1 cellular context compared by ENCODE assay signal in the genomic region with DNA sequence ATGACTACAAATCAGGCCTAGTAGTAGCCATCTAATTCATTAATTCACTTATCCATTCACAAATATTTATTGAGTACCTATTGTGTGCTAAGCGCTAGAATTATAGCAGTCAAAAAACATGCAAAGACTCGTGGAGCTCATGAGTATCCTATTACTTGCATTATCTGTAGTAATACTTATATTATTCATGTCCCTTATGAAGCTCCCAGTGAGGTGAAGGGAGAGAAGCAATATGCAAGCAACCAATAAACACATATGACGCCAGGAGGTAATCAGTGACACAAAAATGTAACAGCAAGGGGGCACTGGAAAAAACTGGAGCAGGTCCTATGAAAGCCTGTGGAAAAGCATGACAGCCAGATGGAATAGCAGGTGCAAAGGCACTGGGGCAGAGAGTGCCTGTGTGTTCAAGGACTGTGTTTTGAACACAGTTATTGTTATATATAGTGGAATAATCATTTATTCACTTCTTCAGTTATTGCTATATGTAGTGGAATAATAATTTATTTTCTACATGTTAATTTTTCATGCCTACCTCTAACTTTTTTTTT.
TF ChIP-seq lines count a peak whose summit lies in the region.

No MANE protein-coding gene starts in this region.

TF ChIP-seq in K562, 482 proteins besides CTCF, POLR2A, EP300 and RAD21:
- TF ChIP-seq, protein P1, sequence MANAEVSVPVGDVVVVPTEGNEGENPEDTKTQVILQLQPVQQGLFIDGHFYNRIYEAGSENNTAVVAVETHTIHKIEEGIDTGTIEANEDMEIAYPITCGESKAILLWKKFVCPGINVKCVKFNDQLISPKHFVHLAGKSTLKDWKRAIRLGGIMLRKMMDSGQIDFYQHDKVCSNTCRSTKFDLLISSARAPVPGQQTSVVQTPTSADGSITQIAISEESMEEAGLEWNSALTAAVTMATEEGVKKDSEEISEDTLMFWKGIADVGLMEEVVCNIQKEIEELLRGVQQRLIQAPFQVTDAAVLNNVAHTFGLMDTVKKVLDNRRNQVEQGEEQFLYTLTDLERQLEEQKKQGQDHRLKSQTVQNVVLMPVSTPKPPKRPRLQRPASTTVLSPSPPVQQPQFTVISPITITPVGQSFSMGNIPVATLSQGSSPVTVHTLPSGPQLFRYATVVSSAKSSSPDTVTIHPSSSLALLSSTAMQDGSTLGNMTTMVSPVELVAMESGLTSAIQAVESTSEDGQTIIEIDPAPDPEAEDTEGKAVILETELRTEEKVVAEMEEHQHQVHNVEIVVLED (CRISPR knock-in tag; IDR thresholded peaks at IDR 0.05) = no peak
- no peak for TF ChIP-seq PPARD (CRISPR knock-in tag; IDR thresholded peaks at IDR 0.05)
- peak; percentile 33 to 52; a peak in 2 of 4 replicates for TF ChIP-seq KDM1A (IDR thresholded peaks at IDR 0.05)
- TF ChIP-seq ZBTB12 (CRISPR knock-in tag; IDR thresholded peaks at IDR 0.05) = no peak
- TF ChIP-seq PHF8 (IDR thresholded peaks at IDR 0.05; ENCODE audit: borderline replicate concordance, low read length) = no peak
- peak; percentile 99 for TF ChIP-seq RBM25 (IDR thresholded peaks at IDR 0.05; ENCODE audit: low read depth, low read length, severe bottlenecking)
- TF ChIP-seq RBBP5 (IDR thresholded peaks at IDR 0.05; ENCODE audit: borderline replicate concordance, insufficient read depth, low read length, poor library complexity, severe bottlenecking) = no peak
- peak in 1 of 2 experiments; percentile 52; a peak in 1 of 4 replicates for TF ChIP-seq RCOR1 (IDR thresholded peaks at IDR 0.05; ENCODE audit: borderline replicate concordance in 1 of 2, low read depth in 2 of 2, low read length in 2 of 2)
- TF ChIP-seq, protein P2, sequence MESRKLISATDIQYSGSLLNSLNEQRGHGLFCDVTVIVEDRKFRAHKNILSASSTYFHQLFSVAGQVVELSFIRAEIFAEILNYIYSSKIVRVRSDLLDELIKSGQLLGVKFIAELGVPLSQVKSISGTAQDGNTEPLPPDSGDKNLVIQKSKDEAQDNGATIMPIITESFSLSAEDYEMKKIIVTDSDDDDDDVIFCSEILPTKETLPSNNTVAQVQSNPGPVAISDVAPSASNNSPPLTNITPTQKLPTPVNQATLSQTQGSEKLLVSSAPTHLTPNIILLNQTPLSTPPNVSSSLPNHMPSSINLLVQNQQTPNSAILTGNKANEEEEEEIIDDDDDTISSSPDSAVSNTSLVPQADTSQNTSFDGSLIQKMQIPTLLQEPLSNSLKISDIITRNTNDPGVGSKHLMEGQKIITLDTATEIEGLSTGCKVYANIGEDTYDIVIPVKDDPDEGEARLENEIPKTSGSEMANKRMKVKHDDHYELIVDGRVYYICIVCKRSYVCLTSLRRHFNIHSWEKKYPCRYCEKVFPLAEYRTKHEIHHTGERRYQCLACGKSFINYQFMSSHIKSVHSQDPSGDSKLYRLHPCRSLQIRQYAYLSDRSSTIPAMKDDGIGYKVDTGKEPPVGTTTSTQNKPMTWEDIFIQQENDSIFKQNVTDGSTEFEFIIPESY (CRISPR knock-in tag; IDR thresholded peaks at IDR 0.05) = no peak
- no peak for TF ChIP-seq TCF7L2 (IDR thresholded peaks at IDR 0.05; ENCODE audit: low read depth, low read length)
- TF ChIP-seq FOSL1 (tag; conservative IDR thresholded peaks at IDR 0.05) = no peak
- TF ChIP-seq BCOR (IDR thresholded peaks at IDR 0.05) = peak; percentile 82
- no peak for TF ChIP-seq ZNF77 (CRISPR knock-in tag; IDR thresholded peaks at IDR 0.05)
- TF ChIP-seq, protein P3, sequence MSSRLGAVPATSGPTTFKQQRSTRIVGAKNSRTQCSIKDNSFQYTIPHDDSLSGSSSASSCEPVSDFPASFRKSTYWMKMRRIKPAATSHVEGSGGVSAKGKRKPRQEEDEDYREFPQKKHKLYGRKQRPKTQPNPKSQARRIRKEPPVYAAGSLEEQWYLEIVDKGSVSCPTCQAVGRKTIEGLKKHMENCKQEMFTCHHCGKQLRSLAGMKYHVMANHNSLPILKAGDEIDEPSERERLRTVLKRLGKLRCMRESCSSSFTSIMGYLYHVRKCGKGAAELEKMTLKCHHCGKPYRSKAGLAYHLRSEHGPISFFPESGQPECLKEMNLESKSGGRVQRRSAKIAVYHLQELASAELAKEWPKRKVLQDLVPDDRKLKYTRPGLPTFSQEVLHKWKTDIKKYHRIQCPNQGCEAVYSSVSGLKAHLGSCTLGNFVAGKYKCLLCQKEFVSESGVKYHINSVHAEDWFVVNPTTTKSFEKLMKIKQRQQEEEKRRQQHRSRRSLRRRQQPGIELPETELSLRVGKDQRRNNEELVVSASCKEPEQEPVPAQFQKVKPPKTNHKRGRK (tag; IDR thresholded peaks at IDR 0.05) = no peak
- peak; percentile 71 for TF ChIP-seq CHD4 (IDR thresholded peaks at IDR 0.05; ENCODE audit: insufficient read depth, insufficient replicate concordance, low read depth, low read length, poor library complexity, severe bottlenecking)
- TF ChIP-seq SMARCA5 (IDR thresholded peaks at IDR 0.05) = peak; percentile 44; the same call in 1 of the 2 replicates
- TF ChIP-seq ADNP (tag; IDR thresholded peaks at IDR 0.05) = peak; percentile 46; the same call in 1 of the 2 replicates
